Comparison of ENCODE assay signal across 8 cellular contexts in genomic region chr3:98994128-98994762, GRCh38.
DNase-seq lines count a peak whose midpoint lies in the region; ATAC-seq and TF ChIP-seq lines count a peak whose summit lies in the region.

No MANE protein-coding gene starts in this region.

- TF ChIP-seq CTCF in DOHH2 (IDR thresholded peaks at IDR 0.05; ENCODE audit: low read depth, low read length, poor library complexity, severe bottlenecking) (peak; percentile 48), nephron (IDR thresholded peaks at IDR 0.05; ENCODE audit: unreplicated experiment in 3 of 3) (peak; percentile 67 to 76 (median 74))

- no peaks in the 10 kb centered on the region for H3F3A ChIP-seq in DOHH2 (ENCODE audit: control insufficient read depth, insufficient read depth)

- H3K27ac ChIP-seq in DOHH2 (ENCODE audit: low read depth, low read length), result no peak overlapping the region

- peaks cover 4% of the 10 kb centered on the region for H3K27me3 Mint-ChIP-seq in nephron (ENCODE audit: low read depth)

- DNase-seq in NCI-H2081 (lab: John Stamatoyannopoulos, UW), result peak; percentile 2 to 9
- peak; percentile 80 for DNase-seq in dermis blood vessel endothelial cell
- DNase-seq in NCI-H1048 (lab: John Stamatoyannopoulos, UW), result no peak
- DNase-seq in T-helper 9 cell, result no peak

- ATAC-seq in HG02885 (IDR thresholded peaks at IDR 0.05; ENCODE audit: poor library complexity, unreplicated experiment) (no peak), GM18873 (IDR thresholded peaks at IDR 0.05; ENCODE audit: low FRiP score, unreplicated experiment) (no peak)

- H3K9me3 ChIP-seq in DOHH2 (ENCODE audit: control insufficient read depth, insufficient read depth, low read length), result no peaks in the 10 kb centered on the region

- peaks cover 5% of the 10 kb centered on the region for H3K4me1 ChIP-seq in DOHH2 (ENCODE audit: control insufficient read depth, low read length)

- H3K9me2 ChIP-seq in DOHH2 (replicated peaks; ENCODE audit: control insufficient read depth, low read length), result no peaks in the 10 kb centered on the region

- H3K36me3 Mint-ChIP-seq in nephron (ENCODE audit: low read depth), result no peaks in the 10 kb centered on the region

- no peak overlapping the region for H3K27ac Mint-ChIP-seq in nephron

- H3K4me3 Mint-ChIP-seq in nephron, result no peak overlapping the region

- H3K4me2 ChIP-seq in DOHH2 (ENCODE audit: low read length), result no peak overlapping the region

- H3K9me3 Mint-ChIP-seq in nephron, result no peaks in the 10 kb centered on the region

- no peaks in the 10 kb centered on the region for H3K27me3 ChIP-seq in DOHH2 (ENCODE audit: control insufficient read depth, low read length)

- no peak overlapping the region for H3K4me3 ChIP-seq in DOHH2 (ENCODE audit: low read length)

- H3K79me2 ChIP-seq in DOHH2 (ENCODE audit: control insufficient read depth, low read length), result no peaks in the 10 kb centered on the region

- H3K36me3 ChIP-seq in DOHH2 (ENCODE audit: control insufficient read depth, low read length), result no peaks in the 10 kb centered on the region

- H4K20me1 ChIP-seq in DOHH2 (ENCODE audit: control insufficient read depth, insufficient read depth, low read depth, low read length), result no peaks in the 10 kb centered on the region

- no peaks in the 10 kb centered on the region for H3K4me1 Mint-ChIP-seq in nephron

Comparison
In these comparisons a context has a peak if more than half of its experiments do, and no peak if none do; other contexts are left out.
1. DNase-seq: peak in NCI-H2081 (2 of 2) and dermis blood vessel endothelial cell (single experiment); none in NCI-H1048 (single experiment) and T-helper 9 cell (single experiment).